Comparison of ENCODE assay signal across 17 cellular contexts in the genomic region with DNA sequence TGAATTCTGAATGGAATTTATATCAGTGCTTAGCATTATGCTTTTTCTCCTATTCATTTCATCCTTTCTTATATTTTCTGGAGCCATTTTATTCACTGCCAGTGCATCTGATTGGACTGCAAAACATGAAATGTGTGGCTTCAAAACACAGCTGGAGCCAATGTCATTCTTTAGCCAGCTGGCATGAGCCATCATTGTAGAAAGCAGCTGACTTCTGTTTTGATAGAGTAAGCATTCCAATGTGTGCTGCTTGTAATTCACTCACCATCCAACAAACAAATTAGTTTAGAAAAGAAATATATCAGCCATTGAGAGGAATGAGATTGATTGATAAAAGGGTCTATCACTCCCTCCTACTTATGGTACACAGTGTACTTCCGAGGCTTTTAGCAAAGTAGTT.
DNase-seq lines count a peak whose midpoint lies in the region; ATAC-seq and TF ChIP-seq lines count a peak whose summit lies in the region.
"Had no signal": no experiment of that assay in that cellular context is flagged by ENCODE, and none has a peak within 500 bp of the region (broad histone marks: within the 10 kb centered on the region; RNA-seq: fewer than 3 reads in every experiment).

No MANE protein-coding gene starts in this region.

- H3K9me3 ChIP-seq in Karpas-422 (ENCODE audit: low read length) = peaks cover 30% of the 10 kb centered on the region
- H3K9me3 ChIP-seq: Caco-2 had no signal

- H3K9me2 ChIP-seq in Karpas-422 (replicated peaks; ENCODE audit: insufficient read depth, low read length) = no peaks in the 10 kb centered on the region

- H3K4me2 ChIP-seq in Karpas-422 (ENCODE audit: low read depth, low read length, poor library complexity, severe bottlenecking) = no peak overlapping the region

- no peaks in the 10 kb centered on the region for H3K27me3 ChIP-seq in Karpas-422 (ENCODE audit: low read length)

- H3K9ac ChIP-seq in Karpas-422 (ENCODE audit: low read length) = no peak overlapping the region

- no peaks in the 10 kb centered on the region for H3K4me1 ChIP-seq in Karpas-422 (ENCODE audit: low read length)
- H3K4me1 ChIP-seq: Caco-2 had no signal

- DNase-seq in G401 (ENCODE audit: low spot score) (peak; percentile 4), astrocyte of the hippocampus (ENCODE audit: low read depth, low spot score) (peak; percentile 0), foreskin fibroblast (peak; percentile 4 to 56), pons (ENCODE audit: low spot score) (peak; percentile 53), COR-L47 (lab: John Stamatoyannopoulos, UW) (no peak), glomerular visceral epithelial cell (ENCODE audit: extremely low spot score) (no peak), Karpas-422 (no peak)
- DNase-seq: Caco-2, DMS53, NCI-H1048, NCI-H146, NCI-H774 had no signal

- ATAC-seq in HG03045 (IDR thresholded peaks at IDR 0.05; ENCODE audit: unreplicated experiment) = no peak
- ATAC-seq: GM12878, Panc1, Right ventricle myocardium inferior had no signal

- no peak overlapping the region for H2AFZ ChIP-seq in Karpas-422 (ENCODE audit: low read length)

- in situ Hi-C loops in G401 (cut with HindIII; ENCODE audit: low sequenced_read_pairs) = no loop called here

- TF ChIP-seq CTCF in foreskin fibroblast (IDR thresholded peaks at IDR 0.05; ENCODE audit: low read depth, low read length) = no peak

- H3K36me3 ChIP-seq in Karpas-422 (ENCODE audit: insufficient read depth, low read length) = no peaks in the 10 kb centered on the region

- H3K79me2 ChIP-seq in Karpas-422 (ENCODE audit: low read length) = no peaks in the 10 kb centered on the region

- H3K27ac ChIP-seq in Karpas-422 (ENCODE audit: low read length) = no peak overlapping the region
- H3K27ac ChIP-seq: HL-60 had no signal

- no peaks in the 10 kb centered on the region for H4K20me1 ChIP-seq in Karpas-422 (ENCODE audit: insufficient read depth, low read depth, low read length)

- H3K4me3 ChIP-seq in foreskin fibroblast (ENCODE audit: low read depth in 1 of 2, low read length in 2 of 2) = no peak overlapping the region
- no peak overlapping the region for H3K4me3 ChIP-seq in Karpas-422 (ENCODE audit: low read length)
- H3K4me3 ChIP-seq: GM12878 had no signal

Comparison
In these comparisons a context has a peak if more than half of its experiments do, and no peak if none do; other contexts are left out.
1. DNase-seq: peak in G401 (single experiment), astrocyte of the hippocampus (single experiment), foreskin fibroblast (2 of 2) and pons (single experiment); none in COR-L47 (single experiment), glomerular visceral epithelial cell (single experiment) and Karpas-422 (single experiment).